In genomic region chr6:96823743-96824142, GRCh38 we compare ENCODE assay signal across 33 cellular contexts. TPM values are rescaled to one million over a fixed set of nuclear protein-coding genes. Genes with fewer than 3 reads are reported as not detected.
"Had no signal": no experiment of that assay in that cellular context is flagged by ENCODE, and none has a peak within 500 bp of the region (broad histone marks: within the 10 kb centered on the region; RNA-seq: fewer than 3 reads in every experiment).

No MANE protein-coding gene starts in this region.

- ATAC-seq: activated CD8-positive, alpha-beta memory T cell treated with anti-CD3 and anti-CD28 coated beads, Interleukin-2, amount 10 ng/mL, durations not matched to agents 7 days and 5 days; activated naive CD4-positive, alpha-beta T cell treated with anti-CD3 and anti-CD28 coated beads, Interleukin-2, amount 50 U/mL, for 72 hours; PC-3 had no signal

- H3K4me3 Mint-ChIP-seq: activated B cell treated with CpG ODN at 0.5 μM for 24 hours; activated CD4-positive, alpha-beta memory T cell treated with anti-CD3 and anti-CD28 coated beads, Interleukin-2, amount 10 ng/mL, durations not matched to agents 7 days and 5 days; activated CD8-positive, alpha-beta memory T cell treated with anti-CD3 and anti-CD28 coated beads, Interleukin-2, amount 10 ng/mL, durations not matched to agents 7 days and 5 days; activated naive CD4-positive, alpha-beta T cell treated with anti-CD3 and anti-CD28 coated beads for 36 hours; brain; central memory CD8-positive, alpha-beta T cell; T-helper 1 cell treated with Interleukin-12 subunit alpha and Interleukin-12 subunit beta and Interleukin-4 antibody, amounts not matched to agents 30 μg/mL and 1 μg/mL, for 36 hours; T-helper 2 cell treated with Interferon-gamma antibody and Interleukin-4, amounts not matched to agents 5 μg/mL and 100 μg/mL, for 36 hours had no signal

- H3K27me3 Mint-ChIP-seq: activated CD4-positive, alpha-beta memory T cell treated with anti-CD3 and anti-CD28 coated beads, Interleukin-2, amount 10 ng/mL, durations not matched to agents 7 days and 5 days; activated CD8-positive, alpha-beta memory T cell treated with anti-CD3 and anti-CD28 coated beads, Interleukin-2, amount 10 ng/mL, durations not matched to agents 7 days and 5 days; brain had no signal

- H3K4me1 Mint-ChIP-seq: activated B cell treated with CpG ODN at 0.5 μM for 24 hours; central memory CD8-positive, alpha-beta T cell had no signal

- H3K36me3 Mint-ChIP-seq: activated naive CD4-positive, alpha-beta T cell treated with anti-CD3 and anti-CD28 coated beads, Interleukin-2, amount 50 U/mL, for 72 hours had no signal

- H3K4me3 ChIP-seq: adrenal gland, cardiac muscle cell, Peyer's patch, SJSA1 had no signal

- DNase-seq: activated B cell treated with CpG ODN at 0.5 μM for 24 hours; activated CD4-positive, alpha-beta memory T cell treated with anti-CD3 and anti-CD28 coated beads, Interleukin-2, amount 10 ng/mL, durations not matched to agents 7 days and 5 days; activated CD4-positive, alpha-beta T cell treated with anti-CD3 and anti-CD28 coated beads for 4 hours; activated CD4-positive, alpha-beta T cell treated with anti-CD3 and anti-CD28 coated beads, Interleukin-2, amount 50 U/mL, for 1 hour; activated CD4-positive, CD25-positive, alpha-beta regulatory T cell treated with anti-CD3 and anti-CD28 coated beads, Interleukin-2, amount 50 U/mL, for 72 hours; activated CD8-positive, alpha-beta memory T cell treated with anti-CD3 and anti-CD28 coated beads for 24 hours; activated CD8-positive, alpha-beta memory T cell treated with anti-CD3 and anti-CD28 coated beads, Interleukin-2, amount 10 ng/mL, durations not matched to agents 7 days and 5 days; activated CD8-positive, alpha-beta memory T cell treated with anti-CD3 and anti-CD28 coated beads, Interleukin-2, amount 50 U/mL, for 48 hours; activated gamma-delta T cell treated with Interleukin-2 at 50 U/mL for 16 hours; activated naive CD4-positive, alpha-beta T cell treated with anti-CD3 and anti-CD28 coated beads for 36 hours; activated T-cell treated with anti-CD3 and anti-CD28 coated beads, Interleukin-2, amount 50 U/mL, for 48 hours; adrenal gland; anterior cingulate cortex; MV-4-11; NCI-H1092; NCI-H1436 treated with DMSO at 0.1 percent for 48 hours; NCI-H1694 treated with DMSO at 0.1 percent for 48 hours; NCI-H2029; NCI-H345; NCI-H524 treated with DMSO at 0.1 percent for 48 hours; PC-3; Peyer's patch; RPMI8226; SHP77 treated with DMSO at 0.1 percent for 48 hours; SK-N-SH had no signal

- H3K9me3 Mint-ChIP-seq: activated CD4-positive, alpha-beta memory T cell treated with anti-CD3 and anti-CD28 coated beads, Interleukin-2, amount 10 ng/mL, durations not matched to agents 7 days and 5 days; activated naive CD4-positive, alpha-beta T cell treated with anti-CD3 and anti-CD28 coated beads, Interleukin-2, amount 50 U/mL, for 72 hours; central memory CD8-positive, alpha-beta T cell; T-helper 1 cell treated with Interleukin-12 subunit alpha and Interleukin-12 subunit beta and Interleukin-4 antibody, amounts not matched to agents 30 μg/mL and 1 μg/mL, for 36 hours; T-helper 2 cell treated with Interferon-gamma antibody and Interleukin-4, amounts not matched to agents 5 μg/mL and 100 μg/mL, for 36 hours had no signal

- H3K27ac Mint-ChIP-seq: activated B cell treated with CpG ODN at 0.5 μM for 24 hours; activated CD4-positive, alpha-beta memory T cell treated with anti-CD3 and anti-CD28 coated beads, Interleukin-2, amount 10 ng/mL, durations not matched to agents 7 days and 5 days; activated CD8-positive, alpha-beta memory T cell treated with anti-CD3 and anti-CD28 coated beads, Interleukin-2, amount 10 ng/mL, durations not matched to agents 7 days and 5 days; activated naive CD4-positive, alpha-beta T cell treated with anti-CD3 and anti-CD28 coated beads for 36 hours; activated naive CD4-positive, alpha-beta T cell treated with anti-CD3 and anti-CD28 coated beads, Interleukin-2, amount 50 U/mL, for 72 hours; brain; T-helper 1 cell treated with Interleukin-12 subunit alpha and Interleukin-12 subunit beta and Interleukin-4 antibody, amounts not matched to agents 30 μg/mL and 1 μg/mL, for 36 hours; T-helper 2 cell treated with Interferon-gamma antibody and Interleukin-4, amounts not matched to agents 5 μg/mL and 100 μg/mL, for 36 hours had no signal

RNA-seq across cellular contexts. Expression of gene GPR63, which starts 13.5 kb away (rescaled TPM):
- total RNA-seq: M059J had no signal
